8 cellular contexts compared by ENCODE assay signal in genomic region chr15:78979456-78980320, GRCh38. TPM values are rescaled to one million over a fixed set of nuclear protein-coding genes. Genes with fewer than 3 reads are reported as not detected.
DNase-seq lines count a peak whose midpoint lies in the region; ATAC-seq and TF ChIP-seq lines count a peak whose summit lies in the region.

No MANE protein-coding gene starts in this region.

- H3K27me3 ChIP-seq in OCI-LY3 (ENCODE audit: low read depth, low read length) (no peaks in the 10 kb centered on the region), body of pancreas (no peaks in the 10 kb centered on the region), iPS-20b (ENCODE audit: insufficient read depth, low read length) (peaks cover 12% of the 10 kb centered on the region)

- TF ChIP-seq CTCF in OCI-LY3 (IDR thresholded peaks at IDR 0.05; ENCODE audit: low read depth, low read length) (peak; percentile 89), body of pancreas (IDR thresholded peaks at IDR 0.05) (peak; percentile 63 to 84 (median 77))

- H3K9me3 ChIP-seq in OCI-LY3 (ENCODE audit: insufficient read depth, low read length) (no peaks in the 10 kb centered on the region), body of pancreas (no peaks in the 10 kb centered on the region), iPS-20b (ENCODE audit: insufficient read depth, low read depth, low read length) (no peaks in the 10 kb centered on the region)

- H3K4me1 ChIP-seq in OCI-LY3 (ENCODE audit: low read length) (peaks cover 56% of the 10 kb centered on the region), body of pancreas (peaks cover 7% of the 10 kb centered on the region), iPS-20b (ENCODE audit: insufficient read depth, low read length) (no peaks in the 10 kb centered on the region)

- H3K4me2 ChIP-seq in OCI-LY3 (ENCODE audit: low read length): peak overlapping the region; percentile 92

- TF ChIP-seq POLR2A in body of pancreas (IDR thresholded peaks at IDR 0.05): no peak

- H4K20me1 ChIP-seq in OCI-LY3 (ENCODE audit: insufficient read depth, low read length): no peaks in the 10 kb centered on the region

- H3K4me3 ChIP-seq in OCI-LY3 (ENCODE audit: low read length): peak overlapping the region; percentile 68
- H3K4me3 ChIP-seq in body of pancreas: no peak overlapping the region
- no peak overlapping the region for H3K4me3 ChIP-seq in iPS-20b (ENCODE audit: low read length)

- H2AFZ ChIP-seq in OCI-LY3 (ENCODE audit: low read depth, low read length): 0 out of 2 replicates have a peak overlapping the region, but pooled peaks have one; percentile 8

- 39 to 46% methylated on average over 16 to 17 of the region's 17 CpGs for WGBS in body of pancreas, 2 donors

- ATAC-seq in body of pancreas (peak; percentile 76), GM18511 (IDR thresholded peaks at IDR 0.05; ENCODE audit: unreplicated experiment) (no peak), HG03354 (IDR thresholded peaks at IDR 0.05; ENCODE audit: poor library complexity, severe bottlenecking, unreplicated experiment) (no peak)

- peaks cover 30% of the 10 kb centered on the region for H3K36me3 ChIP-seq in OCI-LY3 (replicated peaks; ENCODE audit: low read depth, low read length)
- no peaks in the 10 kb centered on the region for H3K36me3 ChIP-seq in body of pancreas (replicated peaks in 1 of 2; ENCODE audit: insufficient read depth in 1 of 2, low read depth in 2 of 2)
- H3K36me3 ChIP-seq in iPS-20b (ENCODE audit: insufficient read depth, low read depth, low read length): no peaks in the 10 kb centered on the region

- DNase-seq in DMS153 (lab: John Stamatoyannopoulos, UW) (peak; percentile 46), HS-5 (ENCODE audit: low read depth) (peak; percentile 49), body of pancreas (peak; percentile 76 to 84 (median 82))
- DNase-seq in stimulated activated CD4-positive, alpha-beta T cell treated with anti-CD3 and anti-CD28 coated beads, Interleukin-1b, Interleukin-23, amount 100 ng/mL, for 48 hours: peak; percentile 20

- H3K27ac ChIP-seq in OCI-LY3 (ENCODE audit: low read length) (peak overlapping the region; percentile 95), body of pancreas (no peak overlapping the region), iPS-20b (ENCODE audit: low read length) (no peak overlapping the region)

- peaks cover 14% of the 10 kb centered on the region; the same call in 1 of the 2 replicates for H3K79me2 ChIP-seq in OCI-LY3 (ENCODE audit: low read length)

- intact Hi-C loops in body of pancreas (cut with DNase I): no loop called here

- peak overlapping the region; percentile 88 for H3K9ac ChIP-seq in OCI-LY3 (ENCODE audit: low read length)
- H3K9ac ChIP-seq in iPS-20b (ENCODE audit: low read depth, low read length): peak overlapping the region; percentile 52; the same call in 1 of the 2 replicates

RNA-seq across cellular contexts. Expression of gene CTSH, which starts 34.8 kb away (rescaled TPM):
- 100 to 1,000 TPM; 107 to 145 TPM for total RNA-seq in body of pancreas

Comparison
In these comparisons a context has a peak if more than half of its experiments do, and no peak if none do; other contexts are left out.
1. DNase-seq: peak in every context shown above with its lines; median percentile 82 in body of pancreas; 49 in HS-5; 46 in DMS153; 20 in stimulated activated CD4-positive, alpha-beta T cell treated with anti-CD3 and anti-CD28 coated beads, Interleukin-1b, Interleukin-23, amount 100 ng/mL, for 48 hours.